Comparison of ENCODE assay signal across 8 cellular contexts in the genomic region with DNA sequence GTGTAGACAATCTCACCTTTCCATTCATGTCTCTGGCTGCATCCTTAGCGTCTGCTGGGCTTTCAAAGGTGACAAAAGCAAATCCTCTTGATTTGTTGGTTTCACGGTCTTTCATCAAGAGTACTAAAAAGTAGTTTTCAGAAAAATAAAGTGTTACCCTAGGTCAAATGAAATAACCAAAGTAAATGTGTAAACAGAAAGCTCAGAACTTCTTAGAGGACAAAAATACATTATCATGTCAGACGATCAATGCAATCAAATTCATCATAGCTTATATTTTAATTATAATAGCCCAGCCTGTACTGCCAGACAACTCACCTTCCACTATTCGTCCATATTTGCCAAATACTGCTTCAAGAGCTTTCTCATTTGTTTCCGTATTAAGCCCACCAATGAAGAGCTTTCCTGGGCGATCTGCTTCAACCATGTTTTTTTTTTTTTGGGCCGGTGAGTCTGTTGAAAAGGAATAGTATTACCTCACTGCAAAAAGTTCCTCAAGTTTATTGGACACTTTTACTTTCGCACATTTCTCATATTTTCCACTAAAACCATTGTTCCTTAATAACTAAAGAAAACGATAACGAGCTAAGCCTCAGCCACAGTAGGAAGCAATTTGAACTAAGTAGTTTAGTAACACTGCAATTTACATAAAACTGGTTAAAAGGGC. TPM values are rescaled to one million over a fixed set of nuclear protein-coding genes. Genes with fewer than 3 reads are reported as not detected.
DNase-seq lines count a peak whose midpoint lies in the region; ATAC-seq, FAIRE-seq and TF ChIP-seq lines count a peak whose summit lies in the region.

No MANE protein-coding gene starts in this region.

- H3K4me2 ChIP-seq in SK-N-SH, result peak overlapping the region; percentile 75

- H3K4me1 ChIP-seq in SK-N-SH (ENCODE audit: control insufficient read depth in 1 of 2, insufficient read depth in 2 of 2, low read depth in 1 of 2, low read length in 1 of 2), result peaks cover 0 to 2% of the 10 kb centered on the region in 2 experiments; a peak in 1 of 4 replicates
- H3K4me1 ChIP-seq in prostate gland (replicated peaks), result no peaks in the 10 kb centered on the region

- no peak overlapping the region for H2AFZ ChIP-seq in SK-N-SH (ENCODE audit: low read depth)

- no peaks in the 10 kb centered on the region for H3K9me2 ChIP-seq in SK-N-SH

- no peak for TF ChIP-seq RAD21 in SK-N-SH (IDR thresholded peaks at IDR 0.05; ENCODE audit: low read length)

- TF ChIP-seq POLR2A in prostate gland (IDR thresholded peaks at IDR 0.05), result no peak

- under 1% methylated on average over 10 of the region's 10 CpGs for WGBS in SK-N-SH (ENCODE audit: low lambda C conversion rate)
- WGBS in prostate gland, result 2% methylated on average over 10 of the region's 10 CpGs

- H3K27ac ChIP-seq in SK-N-SH (ENCODE audit: low read depth in 2 of 2, low read length in 1 of 2) (peak overlapping the region; percentile 77 to 86), prostate gland (peak overlapping the region; percentile 87 to 91)

- peak overlapping the region; percentile 96 for H3K9ac ChIP-seq in SK-N-SH

- peaks cover 54% of the 10 kb centered on the region for H4K20me1 ChIP-seq in SK-N-SH (ENCODE audit: insufficient read depth)

- POLR2A ChIA-PET in SK-N-SH (lab: Yijun Ruan, JAX), result interaction anchor here (1.4 kb wide), 1 partner anchor 11 kb away, joined by 3 read pairs; no protein-coding TSS in a partner anchor

- no peak for ATAC-seq in HG03432 (IDR thresholded peaks at IDR 0.05; ENCODE audit: unreplicated experiment)
- no peak for ATAC-seq in GM18498 (IDR thresholded peaks at IDR 0.05; ENCODE audit: unreplicated experiment)
- ATAC-seq in GM21737 (IDR thresholded peaks at IDR 0.05; ENCODE audit: unreplicated experiment), result no peak
- no peak for ATAC-seq in HG03135 (IDR thresholded peaks at IDR 0.05; ENCODE audit: unreplicated experiment)

- TF ChIP-seq CTCF in SK-N-SH (IDR thresholded peaks at IDR 0.05), result no peak
- no peak for TF ChIP-seq CTCF in fibroblast of pulmonary artery (IDR thresholded peaks at IDR 0.05; ENCODE audit: low read length, missing control alignments)
- TF ChIP-seq CTCF in prostate gland (IDR thresholded peaks at IDR 0.05), result no peak

- H3K27me3 ChIP-seq in SK-N-SH (ENCODE audit: insufficient read depth), result no peaks in the 10 kb centered on the region
- H3K27me3 ChIP-seq in prostate gland (replicated peaks; ENCODE audit: insufficient read depth), result no peaks in the 10 kb centered on the region

- H3K79me2 ChIP-seq in SK-N-SH (ENCODE audit: insufficient read depth), result peaks cover 63% of the 10 kb centered on the region

- H3K4me3 ChIP-seq in SK-N-SH (ENCODE audit: low read depth in 2 of 2, low read length in 1 of 2), result peak overlapping the region; percentile 69 to 77
- H3K4me3 ChIP-seq in fibroblast of pulmonary artery (replicated peaks; ENCODE audit: low read depth, low read length), result peak overlapping the region; percentile 89
- peak overlapping the region; percentile 58 to 60 for H3K4me3 ChIP-seq in prostate gland

- TF ChIP-seq EP300 in SK-N-SH (IDR thresholded peaks at IDR 0.05; ENCODE audit: borderline replicate concordance in 1 of 2, low read depth in 1 of 2, low read length in 1 of 2), result no peak

- no peaks in the 10 kb centered on the region for H3K9me3 ChIP-seq in SK-N-SH
- H3K9me3 ChIP-seq in prostate gland, result no peaks in the 10 kb centered on the region

- DNase-seq in GM19239 (ENCODE audit: insufficient read length, low spot score) (no peak), SK-N-SH (no peak), fibroblast of pulmonary artery (ENCODE audit: low read depth) (peak; percentile 23), prostate gland (ENCODE audit: low spot score) (no peak)

- peaks cover 14 to 44% of the 10 kb centered on the region in 2 experiments for H3K36me3 ChIP-seq in SK-N-SH (replicated peaks in 1 of 2; ENCODE audit: control insufficient read depth in 1 of 2, insufficient read depth in 2 of 2, low read length in 1 of 2)
- no peaks in the 10 kb centered on the region for H3K36me3 ChIP-seq in prostate gland

- intact Hi-C loops in prostate gland (cut with DNase I), result no loop called here

- CTCF ChIA-PET in SK-N-SH (lab: Yijun Ruan, JAX), result interaction anchor here (1.1 kb wide), 1 partner anchor 46 kb away, joined by 5 read pairs; no protein-coding TSS in a partner anchor

- H3F3A ChIP-seq in SK-N-SH (replicated peaks; ENCODE audit: insufficient read depth), result peaks cover 5% of the 10 kb centered on the region

- peak; percentile 80 for FAIRE-seq in GM19239 (lab: Jason Lieb, UNC)

TF ChIP-seq in SK-N-SH, 30 proteins besides CTCF, POLR2A, EP300 and RAD21:
- no peak for TF ChIP-seq FOXJ3 (CRISPR knock-in tag; IDR thresholded peaks at IDR 0.05)
- TF ChIP-seq POLR2AphosphoS5 (IDR thresholded peaks at IDR 0.05; ENCODE audit: low read depth, low read length), result no peak
- no peak for TF ChIP-seq SIN3A (IDR thresholded peaks at IDR 0.05; ENCODE audit: borderline replicate concordance, low read depth, low read length)
- TF ChIP-seq RFX5 (IDR thresholded peaks at IDR 0.05; ENCODE audit: low read length), result no peak
- no peak for TF ChIP-seq GATA2 (CRISPR knock-in tag; IDR thresholded peaks at IDR 0.05)
- TF ChIP-seq RCOR1 (IDR thresholded peaks at IDR 0.05; ENCODE audit: low read length), result no peak
- no peak for TF ChIP-seq USF1 (IDR thresholded peaks at IDR 0.05; ENCODE audit: borderline replicate concordance, low read depth)
- no peak for TF ChIP-seq RXRA (IDR thresholded peaks at IDR 0.05; ENCODE audit: borderline replicate concordance, low read depth)
- TF ChIP-seq, protein P1, sequence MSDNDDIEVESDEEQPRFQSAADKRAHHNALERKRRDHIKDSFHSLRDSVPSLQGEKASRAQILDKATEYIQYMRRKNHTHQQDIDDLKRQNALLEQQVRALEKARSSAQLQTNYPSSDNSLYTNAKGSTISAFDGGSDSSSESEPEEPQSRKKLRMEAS (IDR thresholded peaks at IDR 0.05; ENCODE audit: low read depth), result no peak
- TF ChIP-seq FOXM1 (IDR thresholded peaks at IDR 0.05; ENCODE audit: low read depth), result no peak
- TF ChIP-seq NRF1 (IDR thresholded peaks at IDR 0.05; ENCODE audit: low read depth, low read length), result no peak
- no peak for TF ChIP-seq USF2 (IDR thresholded peaks at IDR 0.05; ENCODE audit: borderline replicate concordance, low read depth, low read length)
- TF ChIP-seq EZH2phosphoT487 (IDR thresholded peaks at IDR 0.05; ENCODE audit: borderline replicate concordance, low read depth), result no peak
- no peak for TF ChIP-seq JUND (IDR thresholded peaks at IDR 0.05)

RNA-seq across cellular contexts. Expression of gene RBMX, which starts 1.4 kb away (rescaled TPM):
- polyA plus RNA-seq in SK-N-SH (2012; rRNA removed), result 131 and 139 TPM in 2 replicates
- polyA plus RNA-seq in SK-N-SH (2012; cell fraction: cytosol; rRNA removed), result 153 and 154 TPM in 2 replicates
- polyA plus RNA-seq in SK-N-SH (2012; cell fraction: nucleus; rRNA removed), result 189 and 300 TPM in 2 replicates
- total RNA-seq in prostate gland, result 100 to 1,000 TPM; 191 to 295 TPM
